Comparison of ENCODE assay signal across 8 cellular contexts in the genomic region with DNA sequence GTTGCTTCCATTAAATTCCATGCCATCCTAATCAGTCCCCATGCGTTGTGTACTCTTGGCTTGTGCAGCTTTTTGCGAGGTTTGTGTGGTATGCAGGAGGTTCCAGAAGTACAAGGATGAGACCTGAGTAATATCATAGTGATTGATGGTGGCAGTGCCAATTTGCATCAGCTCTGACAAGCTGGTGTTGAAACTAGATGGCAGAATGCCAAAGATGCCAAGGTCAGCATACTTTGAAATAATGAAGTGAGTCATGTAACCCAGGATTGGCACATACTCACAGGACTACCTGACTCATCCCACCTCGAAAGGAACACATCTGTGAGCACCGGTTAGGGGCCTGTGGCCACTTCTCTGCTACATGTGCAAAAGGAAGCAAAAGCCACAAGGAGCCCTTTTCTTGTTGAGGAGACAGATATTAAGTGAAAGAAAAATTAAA. TPM values are rescaled to one million over a fixed set of nuclear protein-coding genes. Genes with fewer than 3 reads are reported as not detected.
DNase-seq lines count a peak whose midpoint lies in the region; ATAC-seq and TF ChIP-seq lines count a peak whose summit lies in the region.

No MANE protein-coding gene starts in this region.

- CTCF ChIA-PET in activated CD4-positive, alpha-beta memory T cell treated with anti-CD3 and anti-CD28 coated beads, Interleukin-2, amount 10 ng/mL, durations not matched to agents 7 days and 5 days (lab: Charles Lee) = interaction anchor here (5.1 kb wide), 1 partner anchor 13 kb away, joined by 31 read pairs; a partner anchor contains a TSS

- H3K36me3 ChIP-seq in sigmoid colon = no peaks in the 10 kb centered on the region

- intact Hi-C loops in sigmoid colon (cut with DNase I) = no loop called here

- POLR2A ChIA-PET in activated CD4-positive, alpha-beta memory T cell treated with anti-CD3 and anti-CD28 coated beads, Interleukin-2, amount 10 ng/mL, durations not matched to agents 7 days and 5 days (lab: Charles Lee) = interaction anchor here (0.9 to 9.3 kb wide), 6 partner anchors 12 to 131 kb away, joined by 3 to 139 read pairs (median 20); a partner anchor contains a TSS

- H3K27me3 ChIP-seq in sigmoid colon = no peaks in the 10 kb centered on the region

- no peak for TF ChIP-seq POLR2A in erythroblast (IDR thresholded peaks at IDR 0.05; ENCODE audit: low read length)
- TF ChIP-seq POLR2A in sigmoid colon (IDR thresholded peaks at IDR 0.05) = no peak

- H3K27ac Mint-ChIP-seq in activated CD4-positive, alpha-beta memory T cell treated with anti-CD3 and anti-CD28 coated beads, Interleukin-2, amount 10 ng/mL, durations not matched to agents 7 days and 5 days = no peak overlapping the region

- peaks cover 37% of the 10 kb centered on the region for H3K4me1 Mint-ChIP-seq in activated CD4-positive, alpha-beta memory T cell treated with anti-CD3 and anti-CD28 coated beads, Interleukin-2, amount 10 ng/mL, durations not matched to agents 7 days and 5 days

- 35 to 41% methylated on average over 4 of the region's 4 CpGs for WGBS in sigmoid colon, 2 donors

- peak; percentile 32 for DNase-seq in NCI-H2171 (lab: John Stamatoyannopoulos, UW)
- peak; percentile 84 for DNase-seq in activated CD4-positive, alpha-beta memory T cell treated with anti-CD3 and anti-CD28 coated beads, Interleukin-2, amount 10 ng/mL, durations not matched to agents 7 days and 5 days
- DNase-seq in erythroblast (lab: John Stamatoyannopoulos, UW) = peak; percentile 61 to 80
- peak; percentile 69 for DNase-seq in sigmoid colon
- DNase-seq in NCI-H1930 (lab: John Stamatoyannopoulos, UW) = no peak
- no peak for DNase-seq in OCI-M1 (lab: John Stamatoyannopoulos, UW)

- no peaks in the 10 kb centered on the region for H3K9me3 ChIP-seq in sigmoid colon

- no peak for TF ChIP-seq EP300 in sigmoid colon (IDR thresholded peaks at IDR 0.05)

- no peak overlapping the region for H3K4me3 Mint-ChIP-seq in activated CD4-positive, alpha-beta memory T cell treated with anti-CD3 and anti-CD28 coated beads, Interleukin-2, amount 10 ng/mL, durations not matched to agents 7 days and 5 days

- H3K9me3 Mint-ChIP-seq in activated CD4-positive, alpha-beta memory T cell treated with anti-CD3 and anti-CD28 coated beads, Interleukin-2, amount 10 ng/mL, durations not matched to agents 7 days and 5 days = no peaks in the 10 kb centered on the region

- peak overlapping the region in 2 of 4 donors; percentile 41 to 55 for H3K27ac ChIP-seq in sigmoid colon

- peaks cover 19% of the 10 kb centered on the region for H3K36me3 Mint-ChIP-seq in activated CD4-positive, alpha-beta memory T cell treated with anti-CD3 and anti-CD28 coated beads, Interleukin-2, amount 10 ng/mL, durations not matched to agents 7 days and 5 days (ENCODE audit: low read depth)

- H3K4me1 ChIP-seq in sigmoid colon = peaks cover 0 to 42% (median 40%) of the 10 kb centered on the region in 4 donors

- ATAC-seq in GM18519 (IDR thresholded peaks at IDR 0.05; ENCODE audit: low FRiP score, unreplicated experiment) = peak; percentile 63
- peak; percentile 62 for ATAC-seq in HG02840 (IDR thresholded peaks at IDR 0.05; ENCODE audit: low FRiP score, unreplicated experiment)

- H3K27me3 Mint-ChIP-seq in activated CD4-positive, alpha-beta memory T cell treated with anti-CD3 and anti-CD28 coated beads, Interleukin-2, amount 10 ng/mL, durations not matched to agents 7 days and 5 days = no peaks in the 10 kb centered on the region

- no peak for TF ChIP-seq CTCF in sigmoid colon (IDR thresholded peaks at IDR 0.05)

- no peak overlapping the region for H3K4me3 ChIP-seq in sigmoid colon

RNA-seq across cellular contexts. Expression of a gene that starts 14.3 kb away (rescaled TPM):
- total RNA-seq in activated CD4-positive, alpha-beta memory T cell treated with anti-CD3 and anti-CD28 coated beads, Interleukin-2, amount 10 ng/mL, durations not matched to agents 7 days and 5 days = 100 to 1,000 TPM; 129 to 134 TPM
- 10 to 100 TPM; 27.2 to 49.2 (median 42.1) TPM for total RNA-seq in sigmoid colon
- polyA plus RNA-seq in sigmoid colon = 10 to 100 TPM; 10.8 to 18.7 (median 14.4) TPM

RNA-seq across cellular contexts. Expression of a gene that starts 42.5 kb away (rescaled TPM):
- total RNA-seq in activated CD4-positive, alpha-beta memory T cell treated with anti-CD3 and anti-CD28 coated beads, Interleukin-2, amount 10 ng/mL, durations not matched to agents 7 days and 5 days = not detected
- not detected for total RNA-seq in sigmoid colon
- polyA plus RNA-seq in sigmoid colon = not detected

Comparison
In these comparisons a context has a peak if more than half of its experiments do, and no peak if none do; other contexts are left out.
1. DNase-seq: peak in NCI-H2171 (single experiment), activated CD4-positive, alpha-beta memory T cell treated with anti-CD3 and anti-CD28 coated beads, Interleukin-2, amount 10 ng/mL, durations not matched to agents 7 days and 5 days (single experiment), erythroblast (2 of 2) and sigmoid colon (single experiment); none in NCI-H1930 (0 of 2) and OCI-M1 (single experiment).